In the genomic region with DNA sequence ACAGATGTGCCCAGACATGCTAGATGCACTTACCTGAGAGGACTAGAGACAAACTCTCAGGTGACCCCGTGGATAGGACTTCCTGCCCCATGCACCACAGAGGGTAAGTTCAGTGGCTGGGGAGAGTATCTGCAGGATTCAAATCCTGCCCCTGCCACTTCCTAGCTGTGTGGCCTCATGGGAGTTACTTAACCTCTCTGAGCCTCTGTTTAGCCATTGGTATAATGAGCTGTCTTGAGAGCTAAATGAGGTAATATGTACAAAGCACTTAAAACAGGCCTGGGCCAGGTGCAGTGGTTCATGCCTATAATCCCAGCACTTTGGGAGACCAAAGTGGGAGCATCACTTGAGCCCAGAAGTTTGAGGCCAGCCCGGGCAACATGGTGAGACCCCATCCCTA, we compare ENCODE assay signal across 11 cellular contexts. TPM values are rescaled to one million over a fixed set of nuclear protein-coding genes. Genes with fewer than 3 reads are reported as not detected.
"Had no signal": no experiment of that assay in that cellular context is flagged by ENCODE, and none has a peak within 500 bp of the region (broad histone marks: within the 10 kb centered on the region; RNA-seq: fewer than 3 reads in every experiment).

No MANE protein-coding gene starts in this region.

- H3K9ac ChIP-seq: GM23248, KMS-11 had no signal

- H2AFZ ChIP-seq: GM23248 had no signal

- H3K4me2 ChIP-seq: KMS-11 had no signal

- ATAC-seq: HCT116 had no signal

- H3K27ac ChIP-seq: GM23248, HL-60, KMS-11 had no signal

- DNase-seq: GM23248, GOT3, H7, IMR-90, KBM-7 had no signal

- H3K9me3 ChIP-seq: HAP-1 had no signal

- H3K36me3 ChIP-seq: HAP-1 had no signal

- H3K4me1 ChIP-seq: HAP-1 had no signal

- H3K4me3 ChIP-seq: GM23248, HAP-1 had no signal

RNA-seq across cellular contexts. Expression of a gene that starts 59.3 kb away (rescaled TPM):
- total RNA-seq: H4, HT1080, IMR-90 had no signal
